In genomic region chr15:91407237-91407889, GRCh38 we compare ENCODE assay signal across 9 cellular contexts.
DNase-seq lines count a peak whose midpoint lies in the region; ATAC-seq and TF ChIP-seq lines count a peak whose summit lies in the region.
"Had no signal": no experiment of that assay in that cellular context is flagged by ENCODE, and none has a peak within 500 bp of the region (broad histone marks: within the 10 kb centered on the region; RNA-seq: fewer than 3 reads in every experiment).

No MANE protein-coding gene starts in this region.

- H3K4me1 Mint-ChIP-seq in naive thymus-derived CD4-positive, alpha-beta T cell, result peaks cover 12 to 29% (median 23%) of the 10 kb centered on the region in 7 donors

- POLR2A ChIA-PET in naive thymus-derived CD4-positive, alpha-beta T cell (lab: Charles Lee), result interaction anchor here (0.6 kb wide), 1 partner anchor 16 kb away, joined by 3 read pairs; no protein-coding TSS in a partner anchor

- H3K4me3 ChIP-seq in astrocyte of the spinal cord (ENCODE audit: low read depth, low read length), result no peak overlapping the region
- H3K4me3 ChIP-seq in naive thymus-derived CD4-positive, alpha-beta T cell (ENCODE audit: low read length), result no peak overlapping the region

- ATAC-seq in naive thymus-derived CD4-positive, alpha-beta T cell, result peak; percentile 58
- no peak for ATAC-seq in HG02798 (IDR thresholded peaks at IDR 0.05; ENCODE audit: poor library complexity, unreplicated experiment)

- peaks cover 0 to 10% (median under 1%) of the 10 kb centered on the region in 11 donors for H3K9me3 Mint-ChIP-seq in naive thymus-derived CD4-positive, alpha-beta T cell
- H3K9me3 Mint-ChIP-seq: type B pancreatic cell had no signal

- peak; percentile 15 for DNase-seq in NCI-H1092 treated with DMSO at 0.1 percent for 48 hours (lab: John Stamatoyannopoulos, UW)
- DNase-seq in NCI-H1092 (lab: John Stamatoyannopoulos, UW), result no peak
- peak; percentile 40 for DNase-seq in NCI-H146 (lab: John Stamatoyannopoulos, UW)
- DNase-seq in astrocyte of the spinal cord (ENCODE audit: low read depth, low spot score), result peak; percentile 65
- DNase-seq in naive thymus-derived CD4-positive, alpha-beta T cell, result peak in 5 of 9 donors; percentile 4 to 33 (median 7)
- no peak for DNase-seq in COR-L47 (lab: John Stamatoyannopoulos, UW)
- no peak for DNase-seq in ecto neural progenitor cell (ENCODE audit: low spot score)

- peaks cover 0 to 12% (median 0%) of the 10 kb centered on the region in 5 donors for H3K27me3 Mint-ChIP-seq in naive thymus-derived CD4-positive, alpha-beta T cell
- H3K27me3 Mint-ChIP-seq: type B pancreatic cell had no signal

- no peaks in the 10 kb centered on the region for H3K9me3 ChIP-seq in naive thymus-derived CD4-positive, alpha-beta T cell (ENCODE audit: control insufficient read depth in 2 of 3, low read length in 3 of 3)

- peaks cover 0 to 7% (median 3%) of the 10 kb centered on the region in 5 donors for H3K36me3 Mint-ChIP-seq in naive thymus-derived CD4-positive, alpha-beta T cell
- H3K36me3 Mint-ChIP-seq: type B pancreatic cell had no signal

- TF ChIP-seq CTCF in astrocyte of the spinal cord (IDR thresholded peaks at IDR 0.05; ENCODE audit: low read depth, low read length), result no peak

- in situ Hi-C loops in astrocyte of the spinal cord (cut with HindIII; ENCODE audit: low sequenced_read_pairs), result no loop called here

- no peaks in the 10 kb centered on the region for H3K27me3 ChIP-seq in naive thymus-derived CD4-positive, alpha-beta T cell (ENCODE audit: control insufficient read depth in 2 of 2, insufficient read depth in 2 of 2, low read length in 2 of 2)

- CTCF ChIA-PET in naive thymus-derived CD4-positive, alpha-beta T cell (lab: Charles Lee), result no interaction called here

- intact Hi-C loops in naive thymus-derived CD4-positive, alpha-beta T cell (cut with micrococcal nuclease), result loop anchor here in 1 of 2 donors (10.0 kb wide), 1 partner anchor 93 kb away; no protein-coding TSS in a partner anchor

- H3K27ac ChIP-seq in naive thymus-derived CD4-positive, alpha-beta T cell (ENCODE audit: low read depth, low read length), result no peak overlapping the region

- H3K4me3 Mint-ChIP-seq in naive thymus-derived CD4-positive, alpha-beta T cell, result peak overlapping the region in 4 of 10 donors; percentile 2 to 61 (median 30)
- H3K4me3 Mint-ChIP-seq: type B pancreatic cell had no signal

- peak overlapping the region in 3 of 9 donors; percentile 1 to 44 (median 28) for H3K27ac Mint-ChIP-seq in naive thymus-derived CD4-positive, alpha-beta T cell
- H3K27ac Mint-ChIP-seq: type B pancreatic cell had no signal

- H3K4me1 ChIP-seq in naive thymus-derived CD4-positive, alpha-beta T cell (ENCODE audit: control insufficient read depth in 2 of 2, insufficient read depth in 2 of 2, low read length in 2 of 2), result peaks cover 8 to 11% of the 10 kb centered on the region in 2 donors

- H3K36me3 ChIP-seq in naive thymus-derived CD4-positive, alpha-beta T cell (ENCODE audit: control insufficient read depth in 2 of 3, insufficient read depth in 3 of 3, low read length in 3 of 3), result no peaks in the 10 kb centered on the region

Comparison
In these comparisons a context has a peak if more than half of its experiments do, and no peak if none do; other contexts are left out.
1. DNase-seq: peak in NCI-H1092 treated with DMSO at 0.1 percent for 48 hours (single experiment), NCI-H146 (single experiment), astrocyte of the spinal cord (single experiment) and naive thymus-derived CD4-positive, alpha-beta T cell (5 of 9); none in NCI-H1092 (single experiment), COR-L47 (single experiment) and ecto neural progenitor cell (single experiment).